ENCODE assay signal across 14 cellular contexts in the genomic region with DNA sequence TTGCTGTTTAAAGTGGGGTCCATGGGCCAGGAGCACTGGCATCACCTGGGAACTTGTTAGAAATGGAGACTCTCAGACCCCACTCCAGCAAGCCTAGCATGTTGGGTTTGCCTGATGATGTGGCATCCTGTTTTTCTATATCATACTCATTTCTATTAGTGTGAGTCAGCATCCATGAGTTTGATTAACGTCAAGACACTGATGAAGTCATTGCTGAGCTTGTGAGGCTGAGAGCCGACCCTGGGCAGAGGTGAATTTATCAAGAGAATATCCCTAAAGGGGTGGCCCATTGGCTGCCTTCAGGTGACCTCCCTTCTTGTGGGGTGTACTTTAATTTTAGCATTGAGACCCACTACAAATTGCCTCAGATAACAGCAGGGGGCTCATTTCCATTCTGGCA. TPM values are rescaled to one million over a fixed set of nuclear protein-coding genes. Genes with fewer than 3 reads are reported as not detected.
A peak's percentile ranks its signal among the peaks of the same experiment; 100 is the strongest.
DNase-seq lines count a peak whose midpoint lies in the region; ATAC-seq and TF ChIP-seq lines count a peak whose summit lies in the region.
"Had no signal": no experiment of that assay in that cellular context is flagged by ENCODE, and none has a peak within 500 bp of the region (broad histone marks: within the 10 kb centered on the region; RNA-seq: fewer than 3 reads in every experiment).

No MANE protein-coding gene starts in this region.

- no peaks in the 10 kb centered on the region for H3K27me3 ChIP-seq in Panc1 (ENCODE audit: control insufficient read depth, insufficient read depth, low read length)
- H3K27me3 ChIP-seq: right atrium auricular region had no signal

- no peak overlapping the region for H3K27ac ChIP-seq in Panc1 (ENCODE audit: low read length)
- H3K27ac ChIP-seq: right atrium auricular region had no signal

- peak; percentile 42 for ATAC-seq in activated CD8-positive, alpha-beta memory T cell treated with anti-CD3 and anti-CD28 coated beads, Interleukin-2, amount 10 ng/mL, durations not matched to agents 7 days and 5 days
- ATAC-seq in Panc1 (no peak), esophagus mucosa (peak; percentile 42), HG02970 (IDR thresholded peaks at IDR 0.05; ENCODE audit: low FRiP score, unreplicated experiment) (no peak)
- peak; percentile 92 for ATAC-seq in stimulated activated effector memory CD8-positive, alpha-beta T cell treated with anti-CD3 and anti-CD28 coated beads, Interleukin-12 subunit alpha, Interleukin-12 subunit beta, amount 100 ng/mL, for 72 hours

- no peaks in the 10 kb centered on the region for H3K4me1 Mint-ChIP-seq in activated CD8-positive, alpha-beta memory T cell treated with anti-CD3 and anti-CD28 coated beads, Interleukin-2, amount 10 ng/mL, durations not matched to agents 7 days and 5 days
- peaks cover 6% of the 10 kb centered on the region for H3K4me1 Mint-ChIP-seq in stimulated activated effector memory CD8-positive, alpha-beta T cell treated with anti-CD3 and anti-CD28 coated beads, Interleukin-12 subunit alpha, Interleukin-12 subunit beta, amount 100 ng/mL, for 72 hours

- no peaks in the 10 kb centered on the region for H3K36me3 Mint-ChIP-seq in activated CD8-positive, alpha-beta memory T cell treated with anti-CD3 and anti-CD28 coated beads, Interleukin-2, amount 10 ng/mL, durations not matched to agents 7 days and 5 days
- no peaks in the 10 kb centered on the region for H3K36me3 Mint-ChIP-seq in stimulated activated effector memory CD8-positive, alpha-beta T cell treated with anti-CD3 and anti-CD28 coated beads, Interleukin-12 subunit alpha, Interleukin-12 subunit beta, amount 100 ng/mL, for 72 hours

- BruUV-seq in Panc1 (replicated peaks; lab: Mats Ljungman, UMichigan): no TSS peak

- POLR2A ChIA-PET in Panc1 (lab: Charles Lee): interaction anchor here (0.6 kb wide), 1 partner anchor 83 kb away, joined by 5 read pairs; no protein-coding TSS in a partner anchor

- no peaks in the 10 kb centered on the region for H3K9me3 Mint-ChIP-seq in activated CD8-positive, alpha-beta memory T cell treated with anti-CD3 and anti-CD28 coated beads, Interleukin-2, amount 10 ng/mL, durations not matched to agents 7 days and 5 days (ENCODE audit: low read depth)
- no peaks in the 10 kb centered on the region for H3K9me3 Mint-ChIP-seq in stimulated activated effector memory CD8-positive, alpha-beta T cell treated with anti-CD3 and anti-CD28 coated beads, Interleukin-12 subunit alpha, Interleukin-12 subunit beta, amount 100 ng/mL, for 72 hours

- no peak overlapping the region for H3K27ac Mint-ChIP-seq in activated CD8-positive, alpha-beta memory T cell treated with anti-CD3 and anti-CD28 coated beads, Interleukin-2, amount 10 ng/mL, durations not matched to agents 7 days and 5 days
- no peak overlapping the region for H3K27ac Mint-ChIP-seq in stimulated activated effector memory CD8-positive, alpha-beta T cell treated with anti-CD3 and anti-CD28 coated beads, Interleukin-12 subunit alpha, Interleukin-12 subunit beta, amount 100 ng/mL, for 72 hours
- H3K27ac Mint-ChIP-seq: B cell had no signal

- H3K4me3 Mint-ChIP-seq in activated CD8-positive, alpha-beta memory T cell treated with anti-CD3 and anti-CD28 coated beads, Interleukin-2, amount 10 ng/mL, durations not matched to agents 7 days and 5 days: no peak overlapping the region
- no peak overlapping the region for H3K4me3 Mint-ChIP-seq in stimulated activated effector memory CD8-positive, alpha-beta T cell treated with anti-CD3 and anti-CD28 coated beads, Interleukin-12 subunit alpha, Interleukin-12 subunit beta, amount 100 ng/mL, for 72 hours
- H3K4me3 Mint-ChIP-seq: B cell had no signal

- intact Hi-C loops in Panc1 (cut with micrococcal nuclease; ENCODE audit: unreplicated experiment): no loop called here

- peaks cover 3% of the 10 kb centered on the region; the same call in 1 of the 2 replicates for H3K4me1 ChIP-seq in Panc1 (ENCODE audit: control insufficient read depth, insufficient read depth, low read length)
- H3K4me1 ChIP-seq: right atrium auricular region had no signal

- no peaks in the 10 kb centered on the region for H3K36me3 ChIP-seq in Panc1 (ENCODE audit: control insufficient read depth, insufficient read depth, low read length)
- H3K36me3 ChIP-seq: right atrium auricular region had no signal

- in situ Hi-C loops in Panc1 (cut with HindIII; ENCODE audit: low pct_unique_long_range_greater_than_20kb, low sequenced_read_pairs): no loop called here

- CTCF ChIA-PET in activated CD8-positive, alpha-beta memory T cell treated with anti-CD3 and anti-CD28 coated beads, Interleukin-2, amount 10 ng/mL, durations not matched to agents 7 days and 5 days (lab: Charles Lee): no interaction called here
- CTCF ChIA-PET in Panc1 (lab: Charles Lee): interaction anchor here (0.6 kb wide), 1 partner anchor 28 kb away, joined by 4 read pairs; no protein-coding TSS in a partner anchor

- H3K4me3 ChIP-seq in Panc1 (ENCODE audit: low read depth in 2 of 2, low read length in 2 of 2): no peak overlapping the region
- H3K4me3 ChIP-seq: right atrium auricular region had no signal

- TF ChIP-seq CTCF in Panc1 (IDR thresholded peaks at IDR 0.05): 0 out of 2 replicates have a peak, but pooled peaks have one; percentile 8

- DNase-seq in activated CD8-positive, alpha-beta memory T cell treated with anti-CD3 and anti-CD28 coated beads, Interleukin-2, amount 10 ng/mL, durations not matched to agents 7 days and 5 days: no peak
- no peak for DNase-seq in activated CD8-positive, alpha-beta memory T cell treated with anti-CD3 and anti-CD28 coated beads, Interleukin-2, amount 50 U/mL, for 4 hours
- DNase-seq in Panc1 (ENCODE audit: low read depth, low spot score) (no peak), hypothalamus (lab: John Stamatoyannopoulos, UW) (no peak), NCI-H82 treated with DMSO at 0.1 percent for 48 hours (lab: John Stamatoyannopoulos, UW; ENCODE audit: unreplicated experiment) (no peak)
- no peak for DNase-seq in stimulated activated effector memory CD8-positive, alpha-beta T cell treated with anti-CD3 and anti-CD28 coated beads, Interleukin-12 subunit alpha, Interleukin-12 subunit beta, amount 100 ng/mL, for 72 hours (ENCODE audit: low spot score in 2 of 2)
- DNase-seq: caudate nucleus, head of caudate nucleus, midbrain, NCI-H2227 treated with DMSO at 0.1 percent for 48 hours had no signal

- H3K9me3 ChIP-seq in Panc1 (ENCODE audit: control insufficient read depth, insufficient read depth, low read depth, low read length): no peaks in the 10 kb centered on the region
- H3K9me3 ChIP-seq: right atrium auricular region had no signal

- peaks cover 5% of the 10 kb centered on the region for H3K27me3 Mint-ChIP-seq in activated CD8-positive, alpha-beta memory T cell treated with anti-CD3 and anti-CD28 coated beads, Interleukin-2, amount 10 ng/mL, durations not matched to agents 7 days and 5 days
- H3K27me3 Mint-ChIP-seq: B cell had no signal

RNA-seq across cellular contexts. Expression of gene RNF144B, which starts 43.4 kb away (rescaled TPM):
- 1 to 10 TPM in 1 of 2 experiments, under 1 TPM in 1; 0.23 to 1.6 TPM for total RNA-seq in activated CD8-positive, alpha-beta memory T cell treated with anti-CD3 and anti-CD28 coated beads, Interleukin-2, amount 10 ng/mL, durations not matched to agents 7 days and 5 days
- total RNA-seq in Panc1 (2021; ENCODE audit: unreplicated experiment): 5.6 TPM
- 3.8 TPM for polyA plus RNA-seq in Panc1 (2012; ENCODE audit: insufficient read length)
- 21.6 TPM for total RNA-seq in esophagus mucosa

Comparison
In these comparisons a context has a peak if more than half of its experiments do, and no peak if none do; other contexts are left out.
1. ATAC-seq: peak in activated CD8-positive, alpha-beta memory T cell treated with anti-CD3 and anti-CD28 coated beads, Interleukin-2, amount 10 ng/mL, durations not matched to agents 7 days and 5 days (single experiment), esophagus mucosa (single experiment) and stimulated activated effector memory CD8-positive, alpha-beta T cell treated with anti-CD3 and anti-CD28 coated beads, Interleukin-12 subunit alpha, Interleukin-12 subunit beta, amount 100 ng/mL, for 72 hours (single experiment); none in Panc1 (single experiment) and HG02970 (single experiment).